ENCODE assay signal across 1 cellular context in the genomic region with DNA sequence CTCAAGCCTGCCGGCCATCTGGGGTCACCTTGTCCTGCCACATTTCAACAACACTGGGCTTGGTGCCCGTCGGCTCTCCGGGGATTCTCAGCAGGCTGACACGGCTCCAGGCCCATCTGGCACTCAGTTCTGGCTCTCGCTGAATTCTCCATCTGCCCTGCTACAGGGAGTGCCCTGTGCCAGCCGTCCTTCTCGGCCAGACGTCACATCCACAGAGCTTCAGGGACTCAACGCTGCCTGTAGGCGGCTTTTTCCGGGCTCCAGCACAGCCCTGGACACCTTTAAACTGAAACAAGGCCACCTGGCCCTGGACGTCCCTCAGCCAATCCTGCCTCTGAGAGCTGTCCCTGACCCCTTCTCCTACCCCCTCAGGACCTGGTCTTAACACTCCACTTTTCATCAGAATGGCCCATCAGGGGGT.
TF ChIP-seq lines count a peak whose summit lies in the region.

No MANE protein-coding gene starts in this region.

TF ChIP-seq in K562, 482 proteins besides CTCF, POLR2A, EP300 and RAD21 (continued from another document):
- TF ChIP-seq, protein P1, sequence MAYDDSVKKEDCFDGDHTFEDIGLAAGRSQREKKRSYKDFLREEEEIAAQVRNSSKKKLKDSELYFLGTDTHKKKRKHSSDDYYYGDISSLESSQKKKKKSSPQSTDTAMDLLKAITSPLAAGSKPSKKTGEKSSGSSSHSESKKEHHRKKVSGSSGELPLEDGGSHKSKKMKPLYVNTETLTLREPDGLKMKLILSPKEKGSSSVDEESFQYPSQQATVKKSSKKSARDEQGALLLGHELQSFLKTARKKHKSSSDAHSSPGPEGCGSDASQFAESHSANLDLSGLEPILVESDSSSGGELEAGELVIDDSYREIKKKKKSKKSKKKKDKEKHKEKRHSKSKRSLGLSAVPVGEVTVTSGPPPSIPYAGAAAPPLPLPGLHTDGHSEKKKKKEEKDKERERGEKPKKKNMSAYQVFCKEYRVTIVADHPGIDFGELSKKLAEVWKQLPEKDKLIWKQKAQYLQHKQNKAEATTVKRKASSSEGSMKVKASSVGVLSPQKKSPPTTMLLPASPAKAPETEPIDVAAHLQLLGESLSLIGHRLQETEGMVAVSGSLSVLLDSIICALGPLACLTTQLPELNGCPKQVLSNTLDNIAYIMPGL (CRISPR knock-in tag; IDR thresholded peaks at IDR 0.05) = no peak
- TF ChIP-seq, protein P2, sequence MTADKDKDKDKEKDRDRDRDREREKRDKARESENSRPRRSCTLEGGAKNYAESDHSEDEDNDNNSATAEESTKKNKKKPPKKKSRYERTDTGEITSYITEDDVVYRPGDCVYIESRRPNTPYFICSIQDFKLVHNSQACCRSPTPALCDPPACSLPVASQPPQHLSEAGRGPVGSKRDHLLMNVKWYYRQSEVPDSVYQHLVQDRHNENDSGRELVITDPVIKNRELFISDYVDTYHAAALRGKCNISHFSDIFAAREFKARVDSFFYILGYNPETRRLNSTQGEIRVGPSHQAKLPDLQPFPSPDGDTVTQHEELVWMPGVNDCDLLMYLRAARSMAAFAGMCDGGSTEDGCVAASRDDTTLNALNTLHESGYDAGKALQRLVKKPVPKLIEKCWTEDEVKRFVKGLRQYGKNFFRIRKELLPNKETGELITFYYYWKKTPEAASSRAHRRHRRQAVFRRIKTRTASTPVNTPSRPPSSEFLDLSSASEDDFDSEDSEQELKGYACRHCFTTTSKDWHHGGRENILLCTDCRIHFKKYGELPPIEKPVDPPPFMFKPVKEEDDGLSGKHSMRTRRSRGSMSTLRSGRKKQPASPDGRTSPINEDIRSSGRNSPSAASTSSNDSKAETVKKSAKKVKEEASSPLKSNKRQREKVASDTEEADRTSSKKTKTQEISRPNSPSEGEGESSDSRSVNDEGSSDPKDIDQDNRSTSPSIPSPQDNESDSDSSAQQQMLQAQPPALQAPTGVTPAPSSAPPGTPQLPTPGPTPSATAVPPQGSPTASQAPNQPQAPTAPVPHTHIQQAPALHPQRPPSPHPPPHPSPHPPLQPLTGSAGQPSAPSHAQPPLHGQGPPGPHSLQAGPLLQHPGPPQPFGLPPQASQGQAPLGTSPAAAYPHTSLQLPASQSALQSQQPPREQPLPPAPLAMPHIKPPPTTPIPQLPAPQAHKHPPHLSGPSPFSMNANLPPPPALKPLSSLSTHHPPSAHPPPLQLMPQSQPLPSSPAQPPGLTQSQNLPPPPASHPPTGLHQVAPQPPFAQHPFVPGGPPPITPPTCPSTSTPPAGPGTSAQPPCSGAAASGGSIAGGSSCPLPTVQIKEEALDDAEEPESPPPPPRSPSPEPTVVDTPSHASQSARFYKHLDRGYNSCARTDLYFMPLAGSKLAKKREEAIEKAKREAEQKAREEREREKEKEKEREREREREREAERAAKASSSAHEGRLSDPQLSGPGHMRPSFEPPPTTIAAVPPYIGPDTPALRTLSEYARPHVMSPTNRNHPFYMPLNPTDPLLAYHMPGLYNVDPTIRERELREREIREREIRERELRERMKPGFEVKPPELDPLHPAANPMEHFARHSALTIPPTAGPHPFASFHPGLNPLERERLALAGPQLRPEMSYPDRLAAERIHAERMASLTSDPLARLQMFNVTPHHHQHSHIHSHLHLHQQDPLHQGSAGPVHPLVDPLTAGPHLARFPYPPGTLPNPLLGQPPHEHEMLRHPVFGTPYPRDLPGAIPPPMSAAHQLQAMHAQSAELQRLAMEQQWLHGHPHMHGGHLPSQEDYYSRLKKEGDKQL (CRISPR knock-in tag; IDR thresholded peaks at IDR 0.05; ENCODE audit: borderline replicate concordance) = no peak
- TF ChIP-seq C11orf30 (IDR thresholded peaks at IDR 0.05; ENCODE audit: low read depth) = no peak
- TF ChIP-seq, protein P3, sequence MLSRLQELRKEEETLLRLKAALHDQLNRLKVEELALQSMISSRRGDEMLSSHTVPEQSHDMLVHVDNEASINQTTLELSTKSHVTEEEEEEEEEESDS (CRISPR knock-in tag; IDR thresholded peaks at IDR 0.05) = no peak
- TF ChIP-seq, protein P4, sequence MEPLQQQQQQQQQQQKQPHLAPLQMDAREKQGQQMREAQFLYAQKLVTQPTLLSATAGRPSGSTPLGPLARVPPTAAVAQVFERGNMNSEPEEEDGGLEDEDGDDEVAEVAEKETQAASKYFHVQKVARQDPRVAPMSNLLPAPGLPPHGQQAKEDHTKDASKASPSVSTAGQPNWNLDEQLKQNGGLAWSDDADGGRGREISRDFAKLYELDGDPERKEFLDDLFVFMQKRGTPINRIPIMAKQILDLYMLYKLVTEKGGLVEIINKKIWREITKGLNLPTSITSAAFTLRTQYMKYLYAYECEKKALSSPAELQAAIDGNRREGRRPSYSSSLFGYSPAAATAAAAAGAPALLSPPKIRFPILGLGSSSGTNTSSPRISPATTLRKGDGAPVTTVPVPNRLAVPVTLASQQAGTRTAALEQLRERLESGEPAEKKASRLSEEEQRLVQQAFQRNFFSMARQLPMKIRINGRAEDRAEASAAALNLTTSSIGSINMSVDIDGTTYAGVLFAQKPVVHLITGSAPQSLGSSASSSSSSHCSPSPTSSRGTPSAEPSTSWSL (CRISPR knock-in tag; IDR thresholded peaks at IDR 0.05; ENCODE audit: borderline replicate concordance) = no peak
- no peak for TF ChIP-seq ZNF23 (CRISPR knock-in tag; IDR thresholded peaks at IDR 0.05)
- TF ChIP-seq, protein P5, sequence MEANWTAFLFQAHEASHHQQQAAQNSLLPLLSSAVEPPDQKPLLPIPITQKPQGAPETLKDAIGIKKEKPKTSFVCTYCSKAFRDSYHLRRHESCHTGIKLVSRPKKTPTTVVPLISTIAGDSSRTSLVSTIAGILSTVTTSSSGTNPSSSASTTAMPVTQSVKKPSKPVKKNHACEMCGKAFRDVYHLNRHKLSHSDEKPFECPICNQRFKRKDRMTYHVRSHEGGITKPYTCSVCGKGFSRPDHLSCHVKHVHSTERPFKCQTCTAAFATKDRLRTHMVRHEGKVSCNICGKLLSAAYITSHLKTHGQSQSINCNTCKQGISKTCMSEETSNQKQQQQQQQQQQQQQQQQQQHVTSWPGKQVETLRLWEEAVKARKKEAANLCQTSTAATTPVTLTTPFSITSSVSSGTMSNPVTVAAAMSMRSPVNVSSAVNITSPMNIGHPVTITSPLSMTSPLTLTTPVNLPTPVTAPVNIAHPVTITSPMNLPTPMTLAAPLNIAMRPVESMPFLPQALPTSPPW (CRISPR knock-in tag; IDR thresholded peaks at IDR 0.05) = no peak
- TF ChIP-seq NR4A1 (CRISPR knock-in tag; IDR thresholded peaks at IDR 0.05) = no peak
- TF ChIP-seq NR4A1 (tag; IDR thresholded peaks at IDR 0.05) = no peak
- TF ChIP-seq MCM7 (IDR thresholded peaks at IDR 0.05) = no peak
- no peak for TF ChIP-seq NCOA1 (IDR thresholded peaks at IDR 0.05; ENCODE audit: low read depth)
- no peak for TF ChIP-seq ZNF212 (CRISPR knock-in tag; IDR thresholded peaks at IDR 0.05)
- TF ChIP-seq, protein P6, sequence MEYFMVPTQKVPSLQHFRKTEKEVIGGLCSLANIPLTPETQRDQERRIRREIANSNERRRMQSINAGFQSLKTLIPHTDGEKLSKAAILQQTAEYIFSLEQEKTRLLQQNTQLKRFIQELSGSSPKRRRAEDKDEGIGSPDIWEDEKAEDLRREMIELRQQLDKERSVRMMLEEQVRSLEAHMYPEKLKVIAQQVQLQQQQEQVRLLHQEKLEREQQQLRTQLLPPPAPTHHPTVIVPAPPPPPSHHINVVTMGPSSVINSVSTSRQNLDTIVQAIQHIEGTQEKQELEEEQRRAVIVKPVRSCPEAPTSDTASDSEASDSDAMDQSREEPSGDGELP (CRISPR knock-in tag; IDR thresholded peaks at IDR 0.05; ENCODE audit: borderline replicate concordance) = no peak
